In the genomic region with DNA sequence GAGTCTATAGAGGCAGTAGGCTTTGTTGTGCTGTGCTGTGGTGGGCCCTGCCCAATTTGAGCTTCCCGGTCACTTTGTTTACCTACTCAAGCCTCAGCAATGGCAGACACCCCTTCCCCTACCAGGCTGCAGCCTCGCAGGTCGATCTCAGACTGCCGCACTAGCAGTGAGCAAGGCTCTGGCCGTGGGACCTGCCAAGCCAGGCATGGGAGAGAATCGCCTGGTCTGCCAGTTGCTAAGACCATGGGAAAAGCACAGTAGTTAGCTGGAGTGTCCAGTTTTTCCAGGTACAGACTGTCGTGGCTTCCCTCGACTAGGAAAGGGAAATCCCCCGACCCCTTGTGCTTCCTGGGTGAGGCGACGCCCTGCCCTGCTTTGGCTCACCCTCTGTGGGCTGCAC, we compare ENCODE assay signal across 23 cellular contexts. TPM values are rescaled to one million over a fixed set of nuclear protein-coding genes. Genes with fewer than 3 reads are reported as not detected.
A peak's percentile ranks its signal among the peaks of the same experiment; 100 is the strongest.
DNase-seq lines count a peak whose midpoint lies in the region; ATAC-seq and TF ChIP-seq lines count a peak whose summit lies in the region.
"Had no signal": no experiment of that assay in that cellular context is flagged by ENCODE, and none has a peak within 500 bp of the region (broad histone marks: within the 10 kb centered on the region; RNA-seq: fewer than 3 reads in every experiment).

No MANE protein-coding gene starts in this region.

- in situ Hi-C loops in gastrocnemius medialis (cut with MboI; ENCODE audit: low sequenced_read_pairs in 4 of 4): no loop called here

- H3K36me3 ChIP-seq in PC-3 (ENCODE audit: low read depth, low read length): no peaks in the 10 kb centered on the region
- no peaks in the 10 kb centered on the region for H3K36me3 ChIP-seq in neuronal stem cell (replicated peaks in 1 of 2; ENCODE audit: control insufficient read depth in 2 of 2, insufficient read depth in 2 of 2, low read length in 2 of 2)
- no peaks in the 10 kb centered on the region for H3K36me3 ChIP-seq in gastrocnemius medialis

- H3K79me1 ChIP-seq in neuronal stem cell (ENCODE audit: low read depth, low read length): peaks cover 6% of the 10 kb centered on the region

- POLR2A ChIA-PET in PC-3 (lab: Charles Lee; ENCODE audit: unreplicated experiment): no interaction called here

- intact Hi-C loops in PC-3 (cut with micrococcal nuclease): no loop called here
- intact Hi-C loops in gastrocnemius medialis (cut with DNase I; ENCODE audit: low total_unique reads): no loop called here

- H3K9me3 ChIP-seq in PC-3 (ENCODE audit: low read length) (no peaks in the 10 kb centered on the region), neuronal stem cell (replicated peaks in 1 of 2; ENCODE audit: control insufficient read depth in 2 of 2, insufficient read depth in 1 of 2, low read depth in 1 of 2, low read length in 2 of 2) (no peaks in the 10 kb centered on the region), gastrocnemius medialis (no peaks in the 10 kb centered on the region)

- H3K9ac ChIP-seq in PC-3 (ENCODE audit: low read length) (no peak overlapping the region), neuronal stem cell (ENCODE audit: low read depth, low read length, poor library complexity) (no peak overlapping the region)
- H3K9ac ChIP-seq: KMS-11 had no signal

- no peak overlapping the region for H3K27ac Mint-ChIP-seq in mesothelial cell of epicardium
- H3K27ac Mint-ChIP-seq: CD8-positive, alpha-beta T cell had no signal

- H3K27me3 ChIP-seq in PC-3 (ENCODE audit: low read length): no peaks in the 10 kb centered on the region
- no peaks in the 10 kb centered on the region for H3K27me3 ChIP-seq in neuronal stem cell (ENCODE audit: control insufficient read depth in 3 of 3, insufficient read depth in 3 of 3, low read depth in 1 of 3, low read length in 3 of 3)
- H3K27me3 ChIP-seq in gastrocnemius medialis: no peaks in the 10 kb centered on the region

- H4K20me1 ChIP-seq in PC-3 (ENCODE audit: low read length): no peaks in the 10 kb centered on the region

- H3K27me3 Mint-ChIP-seq in mesothelial cell of epicardium (ENCODE audit: low read depth): no peaks in the 10 kb centered on the region

- no peaks in the 10 kb centered on the region for H3K9me2 ChIP-seq in PC-3 (replicated peaks; ENCODE audit: low read length)

- no peak for TF ChIP-seq POLR2A in gastrocnemius medialis (IDR thresholded peaks at IDR 0.05)

- H3K4me2 ChIP-seq in PC-3 (ENCODE audit: low read length) (no peak overlapping the region), neuronal stem cell (ENCODE audit: insufficient read depth, low read length, poor library complexity, severe bottlenecking) (no peak overlapping the region)

- no peak overlapping the region for H3K27ac ChIP-seq in PC-3 (ENCODE audit: low read length)
- H3K27ac ChIP-seq in neuronal stem cell (replicated peaks; ENCODE audit: low read length): no peak overlapping the region
- peak overlapping the region; percentile 79 to 97 (median 88) for H3K27ac ChIP-seq in gastrocnemius medialis
- H3K27ac ChIP-seq: KMS-11 had no signal

- no peak overlapping the region for H4K8ac ChIP-seq in neuronal stem cell (ENCODE audit: low read depth, low read length)

- no peak overlapping the region for H3K4ac ChIP-seq in neuronal stem cell (ENCODE audit: low read length)

- H2AK5ac ChIP-seq in neuronal stem cell (ENCODE audit: low read depth, low read length): no peak overlapping the region

- no peak overlapping the region for H3K4me3 Mint-ChIP-seq in mesothelial cell of epicardium
- H3K4me3 Mint-ChIP-seq: CD8-positive, alpha-beta T cell had no signal

- H2BK15ac ChIP-seq in neuronal stem cell (ENCODE audit: low read length): no peak overlapping the region

- H4K91ac ChIP-seq in neuronal stem cell (ENCODE audit: low read depth, low read length, poor library complexity): no peak overlapping the region

- H3K36me3 Mint-ChIP-seq in mesothelial cell of epicardium: peaks cover 6% of the 10 kb centered on the region

- H3F3A ChIP-seq in PC-3 (ENCODE audit: low read length, unreplicated experiment): no peaks in the 10 kb centered on the region

- WGBS in neuronal stem cell (ENCODE audit: extremely low coverage in 2 of 2, insufficient read length in 2 of 2, insufficient replicate concordance in 1 of 2), 2 donors: no CpG with 5 or more reads among the region's 11 CpGs

- peaks cover 2% of the 10 kb centered on the region for H3K4me1 Mint-ChIP-seq in mesothelial cell of epicardium

- H3K14ac ChIP-seq in neuronal stem cell (ENCODE audit: low read length): peak overlapping the region; percentile 47

- peak overlapping the region; percentile 35 for H3K18ac ChIP-seq in neuronal stem cell (ENCODE audit: low read length)

- H2AFZ ChIP-seq in PC-3 (ENCODE audit: low read length) (no peak overlapping the region), neuronal stem cell (ENCODE audit: low read length) (no peak overlapping the region)

- H3K4me1 ChIP-seq in PC-3 (ENCODE audit: insufficient read depth, low read length): no peaks in the 10 kb centered on the region
- peaks cover 4% of the 10 kb centered on the region in 2 donors for H3K4me1 ChIP-seq in neuronal stem cell (ENCODE audit: control insufficient read depth in 2 of 2, insufficient read depth in 1 of 2, low read depth in 1 of 2, low read length in 2 of 2)
- peaks cover 64 to 72% of the 10 kb centered on the region in 2 donors for H3K4me1 ChIP-seq in gastrocnemius medialis

- ATAC-seq in PC-3: no peak
- ATAC-seq in gastrocnemius medialis: no peak
- ATAC-seq in HG02852 (IDR thresholded peaks at IDR 0.05; ENCODE audit: unreplicated experiment): no peak
- no peak for ATAC-seq in HG03045 (IDR thresholded peaks at IDR 0.05; ENCODE audit: unreplicated experiment)
- ATAC-seq: CD8-positive, alpha-beta T cell had no signal

- CTCF ChIA-PET in PC-3 (lab: Charles Lee): no interaction called here

- no peak overlapping the region for H3K23ac ChIP-seq in neuronal stem cell (ENCODE audit: low read depth, low read length, poor library complexity)

- DNase-seq in PC-3 (peak; percentile 9), epithelial cell of esophagus (ENCODE audit: low read depth) (peak; percentile 21), neuronal stem cell (ENCODE audit: low spot score) (no peak), gastrocnemius medialis (no peak), EL (no peak), mesothelial cell of epicardium (ENCODE audit: low spot score in 2 of 2, unreplicated experiment in 2 of 2) (no peak)
- DNase-seq: 8988T; C1 segment of cervical spinal cord; Calu3; CD8-positive, alpha-beta T cell; DMS153; IMR-90; NCI-H1105; NCI-H146; NCI-H2081; NCI-H2171 treated with DMSO at 0.1 percent for 48 hours; NCI-H524 treated with DMSO at 0.1 percent for 48 hours; NCI-H82; OCI-M1; SHP77 had no signal

- BruUV-seq in PC-3 (replicated peaks; lab: Mats Ljungman, UMichigan): no TSS peak

- no peak for TF ChIP-seq CTCF in PC-3 (conservative IDR thresholded peaks at IDR 0.05; ENCODE audit: low read depth, low read length)
- TF ChIP-seq CTCF in epithelial cell of esophagus (IDR thresholded peaks at IDR 0.05; ENCODE audit: insufficient read depth, low read depth, low read length, missing control alignments): no peak
- no peak for TF ChIP-seq CTCF in gastrocnemius medialis (IDR thresholded peaks at IDR 0.05 in 4 of 5, conservative IDR thresholded peaks at IDR 0.05 in 1 of 5)
- no peak for TF ChIP-seq CTCF in mesothelial cell of epicardium (IDR thresholded peaks at IDR 0.05; ENCODE audit: unreplicated experiment)

- H2BK12ac ChIP-seq in neuronal stem cell (ENCODE audit: low read length): no peak overlapping the region

- no peak overlapping the region for H2BK5ac ChIP-seq in neuronal stem cell (ENCODE audit: low read length)

- H3K4me3 ChIP-seq in PC-3 (ENCODE audit: low read length): no peak overlapping the region
- H3K4me3 ChIP-seq in epithelial cell of esophagus (ENCODE audit: low read length): no peak overlapping the region
- H3K4me3 ChIP-seq in neuronal stem cell (ENCODE audit: low read length in 2 of 2): no peak overlapping the region
- no peak overlapping the region for H3K4me3 ChIP-seq in gastrocnemius medialis

- H2BK120ac ChIP-seq in neuronal stem cell (ENCODE audit: low read depth, low read length): no peak overlapping the region

- peaks cover 8% of the 10 kb centered on the region for H3K9me3 Mint-ChIP-seq in mesothelial cell of epicardium
- H3K9me3 Mint-ChIP-seq: CD8-positive, alpha-beta T cell had no signal

- peaks cover 13% of the 10 kb centered on the region; the same call in 1 of the 2 replicates for H3K79me2 ChIP-seq in PC-3 (ENCODE audit: low read length)

RNA-seq across cellular contexts. Expression of a gene that starts 26.3 kb away (rescaled TPM):
- total RNA-seq in PC-3 (2014; rRNA removed) (18.1 and 23.0 TPM in 2 replicates), gastrocnemius medialis (100 to 1,000 TPM in 1 of 4 donors, 10 to 100 TPM in 3; 75.4 to 100 (median 91.8) TPM), mesothelial cell of epicardium (40.1 to 41.1 TPM (median 40.9 TPM) in 3 replicates)
- 21.1 TPM for polyA plus RNA-seq in neuronal stem cell (2013, experiment 1 of 2)
- polyA plus RNA-seq in neuronal stem cell (2013, experiment 2 of 2): 21.4 TPM

Comparison
In these comparisons a context has a peak if more than half of its experiments do, and no peak if none do; other contexts are left out.
1. DNase-seq: peak in PC-3 (single experiment) and epithelial cell of esophagus (single experiment); none in neuronal stem cell (single experiment), gastrocnemius medialis (0 of 2), EL (single experiment) and mesothelial cell of epicardium (0 of 2).
2. H3K27ac ChIP-seq: peak in gastrocnemius medialis (4 of 4); none in PC-3 (single experiment) and neuronal stem cell (single experiment).